In genomic region chr2:156189143-156189542, GRCh38 we compare ENCODE assay signal across 1 cellular context.
TF ChIP-seq lines count a peak whose summit lies in the region.

No MANE protein-coding gene starts in this region.

TF ChIP-seq in HepG2, 621 proteins besides CTCF, POLR2A, EP300 and RAD21 (continued from another document and continues in another):
- TF ChIP-seq ZNF687 (CRISPR knock-in tag; IDR thresholded peaks at IDR 0.05) (no peak), DPF2 (CRISPR knock-in tag; IDR thresholded peaks at IDR 0.05; ENCODE audit: borderline replicate concordance, low read depth) (0 out of 2 replicates have a peak, but pooled peaks have one; percentile 39), SAFB2 (CRISPR knock-in tag; IDR thresholded peaks at IDR 0.05; ENCODE audit: borderline replicate concordance, low read depth) (no peak), DMAP1 (CRISPR knock-in tag; IDR thresholded peaks at IDR 0.05) (no peak), KLF11 (CRISPR knock-in tag; IDR thresholded peaks at IDR 0.05) (no peak), ZSCAN5A (CRISPR knock-in tag; IDR thresholded peaks at IDR 0.05; ENCODE audit: borderline replicate concordance) (no peak), TBX3 (IDR thresholded peaks at IDR 0.05; ENCODE audit: borderline replicate concordance) (peak; percentile 63; the same call in 1 of the 2 replicates), ZMYM4 (CRISPR knock-in tag; IDR thresholded peaks at IDR 0.05) (peak; percentile 45; the same call in 1 of the 2 replicates), PAXIP1 (CRISPR knock-in tag; conservative IDR thresholded peaks at IDR 0.05) (0 out of 2 replicates have a peak, but pooled peaks have one; percentile 47), SOX13 (IDR thresholded peaks at IDR 0.05) (no peak), SOX13 (CRISPR knock-in tag; conservative IDR thresholded peaks at IDR 0.05 in 1 of 2, IDR thresholded peaks at IDR 0.05 in 1 of 2) (peak in 1 of 2 experiments; percentile 30; a peak in 1 of 4 replicates), HNF4A (CRISPR knock-in tag; IDR thresholded peaks at IDR 0.05) (peak; percentile 52), SOX6 (IDR thresholded peaks at IDR 0.05) (no peak), SOX6 (CRISPR knock-in tag; IDR thresholded peaks at IDR 0.05) (peak; percentile 34; the same call in 1 of the 2 replicates), ZNF644 (CRISPR knock-in tag; IDR thresholded peaks at IDR 0.05; ENCODE audit: low read depth) (peak; percentile 73; the same call in 1 of the 2 replicates), BHLHE40 (IDR thresholded peaks at IDR 0.05; ENCODE audit: low read length) (0 out of 2 replicates have a peak, but pooled peaks have one; percentile 38), ZHX1 (CRISPR knock-in tag; IDR thresholded peaks at IDR 0.05; ENCODE audit: low read depth) (no peak), CBX5 (CRISPR knock-in tag; IDR thresholded peaks at IDR 0.05; ENCODE audit: borderline replicate concordance) (no peak), ZNF34 (CRISPR knock-in tag; IDR thresholded peaks at IDR 0.05; ENCODE audit: borderline replicate concordance) (no peak), ZNF768 (CRISPR knock-in tag; IDR thresholded peaks at IDR 0.05) (no peak), AHDC1 (CRISPR knock-in tag; IDR thresholded peaks at IDR 0.05; ENCODE audit: borderline replicate concordance) (peak; percentile 76; the same call in 1 of the 2 replicates), FOXP4 (CRISPR knock-in tag; IDR thresholded peaks at IDR 0.05) (peak; percentile 32; the same call in 1 of the 2 replicates)
